In the genomic region with DNA sequence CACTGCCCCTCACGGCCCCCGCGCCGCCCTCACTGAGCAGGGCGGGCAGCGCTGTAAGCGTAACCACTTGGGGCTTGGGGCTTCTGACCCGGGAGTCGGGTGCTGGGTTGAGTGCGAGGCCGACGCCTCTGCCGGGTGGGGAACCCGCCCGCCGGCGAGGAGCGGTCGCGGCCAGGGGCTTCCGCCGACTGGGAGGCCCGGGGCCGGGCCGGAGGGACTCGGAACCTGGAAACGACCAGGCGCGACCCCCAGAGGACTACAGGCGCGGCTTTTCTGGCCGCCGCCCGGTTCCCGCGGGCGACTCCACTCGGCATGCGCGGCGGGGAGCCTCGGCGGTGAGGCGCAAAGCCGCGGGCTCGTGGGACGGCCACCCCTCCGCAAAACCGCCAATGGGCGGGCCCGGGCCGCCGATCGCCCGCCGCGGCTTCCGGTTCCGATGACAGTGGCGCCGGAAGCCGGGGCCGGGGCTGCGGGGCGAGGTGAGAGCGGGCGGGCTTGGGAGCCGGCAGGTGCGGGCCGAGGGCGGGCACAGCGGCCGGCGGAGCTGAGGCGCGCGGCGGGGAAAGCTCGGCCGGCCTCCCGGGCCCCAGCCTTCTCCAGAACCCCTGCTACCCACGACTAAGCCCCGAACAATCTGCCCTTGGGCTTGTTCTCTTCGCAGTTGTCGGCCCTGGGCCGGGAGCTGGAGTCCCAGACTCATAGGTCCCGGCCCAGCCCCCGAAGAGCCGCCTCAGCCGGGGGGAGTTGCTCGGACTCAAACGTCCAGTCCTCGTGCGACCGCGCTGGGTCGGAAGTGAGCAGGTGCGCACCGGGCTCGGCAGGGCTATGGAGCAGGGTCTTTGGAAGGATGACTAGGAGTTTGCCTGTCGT, we compare ENCODE assay signal across 8 cellular contexts. TPM values are rescaled to one million over a fixed set of nuclear protein-coding genes. Genes with fewer than 3 reads are reported as not detected.
A peak's percentile ranks its signal among the peaks of the same experiment; 100 is the strongest.
DNase-seq lines count a peak whose midpoint lies in the region; ATAC-seq and TF ChIP-seq lines count a peak whose summit lies in the region.

A gene with protein sequence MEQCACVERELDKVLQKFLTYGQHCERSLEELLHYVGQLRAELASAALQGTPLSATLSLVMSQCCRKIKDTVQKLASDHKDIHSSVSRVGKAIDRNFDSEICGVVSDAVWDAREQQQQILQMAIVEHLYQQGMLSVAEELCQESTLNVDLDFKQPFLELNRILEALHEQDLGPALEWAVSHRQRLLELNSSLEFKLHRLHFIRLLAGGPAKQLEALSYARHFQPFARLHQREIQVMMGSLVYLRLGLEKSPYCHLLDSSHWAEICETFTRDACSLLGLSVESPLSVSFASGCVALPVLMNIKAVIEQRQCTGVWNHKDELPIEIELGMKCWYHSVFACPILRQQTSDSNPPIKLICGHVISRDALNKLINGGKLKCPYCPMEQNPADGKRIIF (plus strand): TSS at position 439 of the 870 bp plus-strand sequence. CDS start 7,106 bp downstream, outside the sequence.

- peak within 1 kb of the TSS; percentile 86 for H3K4me3 Mint-ChIP-seq in neural progenitor cell

- peak within 1 kb of the TSS; percentile 91 for H2AFZ ChIP-seq in neural progenitor cell (replicated peaks)

- H3K9ac ChIP-seq in ES-I3 (ENCODE audit: low read depth, low read length) (peak within 1 kb of the TSS; percentile 99), neural progenitor cell (peak within 1 kb of the TSS; percentile 73), subcutaneous abdominal adipose tissue (ENCODE audit: low read length in 5 of 5) (peak within 1 kb of the TSS; percentile 48 to 94 (median 93))

- H3K27me3 ChIP-seq in foreskin keratinocyte (no peaks in the 10 kb centered on the region), neural progenitor cell (no peaks in the 10 kb centered on the region), subcutaneous abdominal adipose tissue (ENCODE audit: control insufficient read depth in 5 of 5, insufficient read depth in 4 of 5, low read length in 5 of 5) (no peaks in the 10 kb centered on the region)

- peaks cover 13% of the 10 kb centered on the region for H3K36me3 Mint-ChIP-seq in neural progenitor cell

- no peaks in the 10 kb centered on the region for H3K9me3 ChIP-seq in ES-I3 (ENCODE audit: control insufficient read depth, insufficient read depth, low read length)
- no peaks in the 10 kb centered on the region for H3K9me3 ChIP-seq in neural progenitor cell (ENCODE audit: low read depth)
- H3K9me3 ChIP-seq in subcutaneous abdominal adipose tissue (ENCODE audit: control insufficient read depth in 5 of 5, low read length in 5 of 5): no peaks in the 10 kb centered on the region

- TF ChIP-seq CTCF in foreskin keratinocyte (conservative IDR thresholded peaks at IDR 0.05) (no peak), neural progenitor cell (IDR thresholded peaks at IDR 0.05) (no peak)

- H3K27ac ChIP-seq in foreskin keratinocyte (peak within 1 kb of the TSS; percentile 84), neural progenitor cell (peak within 1 kb of the TSS; percentile 93), subcutaneous abdominal adipose tissue (ENCODE audit: low read depth, low read length) (peak within 1 kb of the TSS; percentile 86)

- H3K4me3 ChIP-seq in neural progenitor cell: peak within 1 kb of the TSS; percentile 99
- peak within 1 kb of the TSS; percentile 73 to 83 (median 79) for H3K4me3 ChIP-seq in subcutaneous abdominal adipose tissue (ENCODE audit: low read depth in 1 of 5, low read length in 5 of 5)

- peaks cover 24% of the 10 kb centered on the region for H3K4me1 Mint-ChIP-seq in neural progenitor cell

- no peaks in the 10 kb centered on the region for H4K20me1 ChIP-seq in neural progenitor cell (ENCODE audit: low read depth)

- H3K9me3 Mint-ChIP-seq in neural progenitor cell: no peaks in the 10 kb centered on the region

- DNase-seq in GOT3 (lab: John Stamatoyannopoulos, UW) (peak; percentile 50), LoVo (ENCODE audit: low spot score) (peak; percentile 90), SK-MEL-5 (ENCODE audit: low read depth, low spot score) (peak; percentile 61), foreskin keratinocyte (peak; percentile 32 to 58), neural progenitor cell (ENCODE audit: low spot score) (peak; percentile 91)
- DNase-seq in activated naive CD4-positive, alpha-beta T cell (lab: John Stamatoyannopoulos, UW): peak; percentile 52 to 79 (median 62)

- H3K27ac Mint-ChIP-seq in neural progenitor cell: peak within 1 kb of the TSS; percentile 74

- H3K27me3 Mint-ChIP-seq in neural progenitor cell (ENCODE audit: insufficient read depth, low read depth): peaks cover 6% of the 10 kb centered on the region

- peaks cover 16% of the 10 kb centered on the region for H3K36me3 ChIP-seq in ES-I3 (ENCODE audit: insufficient read depth, low read length)
- no peaks in the 10 kb centered on the region for H3K36me3 ChIP-seq in neural progenitor cell
- peaks cover 2 to 15% (median 13%) of the 10 kb centered on the region in 5 donors for H3K36me3 ChIP-seq in subcutaneous abdominal adipose tissue (ENCODE audit: control insufficient read depth in 5 of 5, insufficient read depth in 5 of 5, low read length in 5 of 5)

- peaks cover 45% of the 10 kb centered on the region for H3F3A ChIP-seq in neural progenitor cell (ENCODE audit: low read depth)

- in situ Hi-C loops in SK-MEL-5 (cut with HindIII; ENCODE audit: low pct_unique_long_range_greater_than_20kb, low sequenced_read_pairs): no loop called here

- H3K4me1 ChIP-seq in ES-I3 (ENCODE audit: insufficient read depth, low read length): peaks cover 16% of the 10 kb centered on the region
- peaks cover 7% of the 10 kb centered on the region for H3K4me1 ChIP-seq in foreskin keratinocyte
- H3K4me1 ChIP-seq in neural progenitor cell: peaks cover 17% of the 10 kb centered on the region
- peaks cover 4 to 22% (median 15%) of the 10 kb centered on the region in 5 donors for H3K4me1 ChIP-seq in subcutaneous abdominal adipose tissue (ENCODE audit: control insufficient read depth in 5 of 5, insufficient read depth in 5 of 5, low read length in 5 of 5)

- peak within 1 kb of the TSS; percentile 82 for H3K4me2 ChIP-seq in neural progenitor cell

- peak; percentile 87 for ATAC-seq in foreskin keratinocyte

- peaks cover 25% of the 10 kb centered on the region for H3K79me2 ChIP-seq in neural progenitor cell (ENCODE audit: low read depth)

RNA-seq across cellular contexts. Expression of the gene that starts here (rescaled TPM):
- total RNA-seq in SK-MEL-5 (2014; rRNA removed; shearing (Covaris generic)): 18.4 and 18.6 TPM in 2 replicates
- polyA plus RNA-seq in SK-MEL-5 (2015; cell fraction: cytosol; rRNA removed): 26.6 and 28.3 TPM in 2 replicates
- polyA plus RNA-seq in SK-MEL-5 (2015; cell fraction: nucleus; rRNA removed): 35.4 and 42.5 TPM in 2 replicates
- 23.6 and 24.0 TPM in 2 replicates for total RNA-seq in foreskin keratinocyte
- 23.8 and 24.1 TPM in 2 replicates for polyA plus RNA-seq in foreskin keratinocyte
- total RNA-seq in neural progenitor cell (ENCODE audit: low replicate concordance): 25.3 and 25.5 TPM in 2 replicates

Comparison
In these comparisons a context has a peak if more than half of its experiments do, and no peak if none do; other contexts are left out.
1. Peak in every context shown above with its lines: DNase-seq, ATAC-seq, H3K4me3 ChIP-seq and H3K27ac ChIP-seq.